In the genomic region with DNA sequence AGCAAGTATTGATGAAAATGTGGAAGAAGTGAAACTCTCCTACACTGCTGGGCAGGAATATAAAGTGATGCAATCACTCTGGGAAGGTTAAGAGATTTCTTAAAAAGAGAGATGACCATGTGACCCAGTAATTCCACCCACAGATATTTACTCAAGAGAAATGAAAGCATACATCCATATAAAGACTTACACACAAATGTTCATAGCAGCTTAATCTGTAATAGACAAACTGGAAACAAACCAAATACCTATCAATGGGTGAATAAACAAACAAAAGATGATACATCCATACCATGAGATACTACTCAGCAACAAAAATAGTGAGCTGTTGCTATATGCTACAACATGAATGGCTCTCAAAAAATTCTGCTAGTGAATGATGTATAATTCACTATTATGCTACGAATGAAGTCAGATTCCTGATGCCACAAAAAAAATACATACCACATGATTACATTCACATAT, we compare ENCODE assay signal across 14 cellular contexts.
DNase-seq lines count a peak whose midpoint lies in the region; ATAC-seq and TF ChIP-seq lines count a peak whose summit lies in the region.
"Had no signal": no experiment of that assay in that cellular context is flagged by ENCODE, and none has a peak within 500 bp of the region (broad histone marks: within the 10 kb centered on the region; RNA-seq: fewer than 3 reads in every experiment).

No MANE protein-coding gene starts in this region.

- no peak overlapping the region for H3K4me3 Mint-ChIP-seq in stimulated activated memory B cell treated with anti-CD40 and anti-IgM and Interleukin-4, amounts not matched to agents 10 μg/mL and 1 μg/mL and 100 μg/mL, for 72 hours
- H3K4me3 Mint-ChIP-seq: central memory CD8-positive, alpha-beta T cell had no signal

- H3K27me3 ChIP-seq in esophagus muscularis mucosa (no peaks in the 10 kb centered on the region), MG63 (no peaks in the 10 kb centered on the region)
- H3K27me3 ChIP-seq: BLaER1, heart left ventricle, testis had no signal

- intact Hi-C loops in esophagus muscularis mucosa (cut with DNase I) = no loop called here

- no peaks in the 10 kb centered on the region for H3K36me3 ChIP-seq in esophagus muscularis mucosa
- H3K36me3 ChIP-seq in MG63 = no peaks in the 10 kb centered on the region; the same call in 1 of the 2 replicates
- H3K36me3 ChIP-seq: BLaER1, heart left ventricle had no signal

- peaks cover 2% of the 10 kb centered on the region for H3K9me3 Mint-ChIP-seq in stimulated activated memory B cell treated with anti-CD40 and anti-IgM and Interleukin-4, amounts not matched to agents 10 μg/mL and 1 μg/mL and 100 μg/mL, for 72 hours

- ATAC-seq in GM18909 (IDR thresholded peaks at IDR 0.05; ENCODE audit: poor library complexity, unreplicated experiment) = no peak
- ATAC-seq in stimulated activated memory B cell treated with anti-CD40 and anti-IgM and Interleukin-4, amounts not matched to agents 10 μg/mL and 1 μg/mL and 100 μg/mL, for 72 hours = no peak
- ATAC-seq: heart left ventricle had no signal

- no peak overlapping the region for H3K27ac ChIP-seq in esophagus muscularis mucosa (replicated peaks in 1 of 4)
- H3K27ac ChIP-seq: BLaER1, testis had no signal

- H3K36me3 Mint-ChIP-seq in stimulated activated memory B cell treated with anti-CD40 and anti-IgM and Interleukin-4, amounts not matched to agents 10 μg/mL and 1 μg/mL and 100 μg/mL, for 72 hours = no peaks in the 10 kb centered on the region

- POLR2A ChIA-PET in AG04449 (lab: Yijun Ruan, JAX) = no interaction called here

- no peaks in the 10 kb centered on the region for H3K4me1 Mint-ChIP-seq in stimulated activated memory B cell treated with anti-CD40 and anti-IgM and Interleukin-4, amounts not matched to agents 10 μg/mL and 1 μg/mL and 100 μg/mL, for 72 hours
- H3K4me1 Mint-ChIP-seq: central memory CD8-positive, alpha-beta T cell had no signal

- H3K4me3 ChIP-seq in AG04449 (ENCODE audit: low read depth, low read length) (no peak overlapping the region), esophagus muscularis mucosa (no peak overlapping the region), MG63 (no peak overlapping the region)
- H3K4me3 ChIP-seq: BLaER1, heart left ventricle, testis had no signal

- no peak for TF ChIP-seq EP300 in esophagus muscularis mucosa (IDR thresholded peaks at IDR 0.05)

- H3K4me1 ChIP-seq in esophagus muscularis mucosa = peaks cover 14 to 32% (median 28%) of the 10 kb centered on the region in 4 donors
- H3K4me1 ChIP-seq: BLaER1, testis had no signal

- no peaks in the 10 kb centered on the region for H3K27me3 Mint-ChIP-seq in stimulated activated memory B cell treated with anti-CD40 and anti-IgM and Interleukin-4, amounts not matched to agents 10 μg/mL and 1 μg/mL and 100 μg/mL, for 72 hours
- H3K27me3 Mint-ChIP-seq: central memory CD8-positive, alpha-beta T cell had no signal

- WGBS in esophagus muscularis mucosa = 80% methylated on average over 1 of the region's 1 CpG

- DNase-seq in AG04449 (ENCODE audit: low read depth, low spot score) (peak; percentile 97), HS-27A (ENCODE audit: low read depth) (peak; percentile 84), amniotic epithelial cell (ENCODE audit: low read depth) (peak; percentile 77), foreskin melanocyte (peak; percentile 25), esophagus muscularis mucosa (ENCODE audit: extremely low spot score) (no peak), MG63 (no peak)
- DNase-seq: activated CD4-positive, alpha-beta T cell treated with anti-CD3 and anti-CD28 coated beads for 1 hour; heart left ventricle; NCI-H446 treated with DMSO at 0.1 percent for 48 hours; testis had no signal

- no peak for TF ChIP-seq CTCF in AG04449 (IDR thresholded peaks at IDR 0.05; ENCODE audit: insufficient read depth, low read length, missing control alignments)
- no peak for TF ChIP-seq CTCF in esophagus muscularis mucosa (IDR thresholded peaks at IDR 0.05)

- CTCF ChIA-PET in AG04449 (lab: Yijun Ruan, JAX) = no interaction called here

- TF ChIP-seq POLR2A in esophagus muscularis mucosa (IDR thresholded peaks at IDR 0.05; ENCODE audit: low read depth) = no peak

- no peak overlapping the region for H3K27ac Mint-ChIP-seq in stimulated activated memory B cell treated with anti-CD40 and anti-IgM and Interleukin-4, amounts not matched to agents 10 μg/mL and 1 μg/mL and 100 μg/mL, for 72 hours

- no peaks in the 10 kb centered on the region for H3K9me3 ChIP-seq in esophagus muscularis mucosa
- peaks cover 9% of the 10 kb centered on the region for H3K9me3 ChIP-seq in MG63
- H3K9me3 ChIP-seq: testis had no signal

Comparison
In these comparisons a context has a peak if more than half of its experiments do, and no peak if none do; other contexts are left out.
1. DNase-seq: peak in AG04449 (single experiment), HS-27A (single experiment), amniotic epithelial cell (single experiment) and foreskin melanocyte (single experiment); none in esophagus muscularis mucosa (single experiment) and MG63 (single experiment).